Comparison of ENCODE assay signal across 17 cellular contexts in genomic region chr3:106257172-106257571, GRCh38.
"Had no signal": no experiment of that assay in that cellular context is flagged by ENCODE, and none has a peak within 500 bp of the region (broad histone marks: within the 10 kb centered on the region; RNA-seq: fewer than 3 reads in every experiment).

No MANE protein-coding gene starts in this region.

- H3K27me3 ChIP-seq: cardiac muscle cell, right atrium auricular region, tibial nerve had no signal

- ATAC-seq: left ventricle myocardium superior; naive thymus-derived CD8-positive, alpha-beta T cell had no signal

- H3K27me3 Mint-ChIP-seq: activated naive CD4-positive, alpha-beta T cell treated with anti-CD3 and anti-CD28 coated beads, Interleukin-2, amount 50 U/mL, for 24 hours; naive thymus-derived CD8-positive, alpha-beta T cell; stimulated activated naive CD8-positive, alpha-beta T cell treated with anti-CD3 and anti-CD28 coated beads, Interleukin-15, Interleukin-2, amounts not matched to agents 100 ng/mL and 50 ng/mL, for 24 hours had no signal

- H3K9me3 ChIP-seq: prostate gland had no signal

- DNase-seq: activated CD4-positive, alpha-beta T cell treated with anti-CD3 and anti-CD28 coated beads, Interleukin-2, amount 50 U/mL, for 4 hours; activated CD4-positive, CD25-positive, alpha-beta regulatory T cell treated with anti-CD3 and anti-CD28 coated beads, Interleukin-2, amount 50 U/mL, for 72 hours; activated gamma-delta T cell; amniotic stem cell; dermis blood vessel endothelial cell; effector memory CD4-positive, alpha-beta T cell; left ventricle myocardium superior; mesenchymal stem cell; naive thymus-derived CD8-positive, alpha-beta T cell; stimulated activated CD4-positive, alpha-beta T cell treated with anti-CD3 and anti-CD28 coated beads, Interleukin-12 subunit alpha, Interleukin-12 subunit beta, amount 100 ng/mL, for 4 hours; stimulated activated CD4-positive, alpha-beta T cell treated with anti-CD3 and anti-CD28 coated beads, Interleukin-2, amount 100 ng/mL, for 24 hours had no signal

- H3K4me1 ChIP-seq: prostate gland, right atrium auricular region, tibial nerve had no signal

- H3K27ac ChIP-seq: cardiac muscle cell, prostate gland, right atrium auricular region had no signal

- H3K4me3 Mint-ChIP-seq: activated naive CD4-positive, alpha-beta T cell treated with anti-CD3 and anti-CD28 coated beads, Interleukin-2, amount 50 U/mL, for 24 hours; stimulated activated naive CD8-positive, alpha-beta T cell treated with anti-CD3 and anti-CD28 coated beads, Interleukin-15, Interleukin-2, amounts not matched to agents 100 ng/mL and 50 ng/mL, for 24 hours had no signal

- H3K36me3 Mint-ChIP-seq: naive thymus-derived CD8-positive, alpha-beta T cell had no signal

- H3K9me3 Mint-ChIP-seq: activated naive CD4-positive, alpha-beta T cell treated with anti-CD3 and anti-CD28 coated beads, Interleukin-2, amount 50 U/mL, for 24 hours had no signal

- H3K36me3 ChIP-seq: cardiac muscle cell, prostate gland, right atrium auricular region, tibial nerve had no signal

- H3K4me3 ChIP-seq: cardiac muscle cell, prostate gland, right atrium auricular region had no signal

- H3K27ac Mint-ChIP-seq: activated naive CD4-positive, alpha-beta T cell treated with anti-CD3 and anti-CD28 coated beads, Interleukin-2, amount 50 U/mL, for 24 hours; stimulated activated naive CD8-positive, alpha-beta T cell treated with anti-CD3 and anti-CD28 coated beads, Interleukin-15, Interleukin-2, amounts not matched to agents 100 ng/mL and 50 ng/mL, for 24 hours had no signal
